In genomic region chr7:32891800-32892520, GRCh38 we compare ENCODE assay signal across 8 cellular contexts. TPM values are rescaled to one million over a fixed set of nuclear protein-coding genes. Genes with fewer than 3 reads are reported as not detected.
A peak's percentile ranks its signal among the peaks of the same experiment; 100 is the strongest.
DNase-seq lines count a peak whose midpoint lies in the region; ATAC-seq and TF ChIP-seq lines count a peak whose summit lies in the region.

No MANE protein-coding gene starts in this region.

- H3K27me3 ChIP-seq in right lobe of liver, result no peaks in the 10 kb centered on the region

- peak; percentile 62 for ATAC-seq in GM19395 (IDR thresholded peaks at IDR 0.05; ENCODE audit: unreplicated experiment)
- ATAC-seq in HG03558 (IDR thresholded peaks at IDR 0.05; ENCODE audit: extremely low read depth, unreplicated experiment), result peak; percentile 27
- peak; percentile 82 to 88 (median 86) for ATAC-seq in right lobe of liver

- peaks cover 41% of the 10 kb centered on the region for H3K4me1 Mint-ChIP-seq in CD14-positive monocyte

- peaks cover 0 to 33% (median 3%) of the 10 kb centered on the region in 4 donors for H3K4me1 ChIP-seq in right lobe of liver

- no peaks in the 10 kb centered on the region for H3K36me3 ChIP-seq in right lobe of liver

- intact Hi-C loops in CD14-positive monocyte (cut with micrococcal nuclease), result loop anchor here (5.0 to 10.0 kb wide), 4 partner anchors 170 to 400 kb away; partner anchors contain the start of genes LSM5 (in 2 of the 2), NT5C3A (in 2 of the 2), AVL9 (in 1 of the 2) and BBS9 (in 1 of the 2)
- intact Hi-C loops in right lobe of liver (cut with DNase I), result no loop called here

- DNase-seq in CD14-positive monocyte (ENCODE audit: low spot score) (peak; percentile 97), NCI-H748 (lab: John Stamatoyannopoulos, UW; ENCODE audit: unreplicated experiment) (peak; percentile 98), dermis blood vessel endothelial cell (peak; percentile 96), right lobe of liver (peak; percentile 98)
- peak; percentile 93 to 95 for DNase-seq in activated CD4-positive, alpha-beta T cell treated with anti-CD3 and anti-CD28 coated beads, Interleukin-2, amount 50 U/mL, for 4 hours
- DNase-seq in stimulated activated CD4-positive, alpha-beta T cell treated with anti-CD3 and anti-CD28 coated beads, Interleukin-4, amount 100 ng/mL, for 4 hours, result peak; percentile 95 to 97

- under 1% methylated on average over 37 of the region's 85 CpGs for WGBS in right lobe of liver (ENCODE audit: insufficient coverage, low coverage, low lambda C conversion rate, missing lambda C conversion rate)

- peaks cover 7 to 10% of the 10 kb centered on the region in 2 donors for H3K36me3 Mint-ChIP-seq in CD14-positive monocyte

- no peak for TF ChIP-seq CTCF in CD14-positive monocyte (IDR thresholded peaks at IDR 0.05)
- TF ChIP-seq CTCF in right lobe of liver (IDR thresholded peaks at IDR 0.05), result no peak

- peak overlapping the region; percentile 92 to 96 (median 95) for H3K27ac ChIP-seq in right lobe of liver

- peak overlapping the region; percentile 60 to 76 (median 76) for H3K4me3 ChIP-seq in right lobe of liver

- H3K27me3 Mint-ChIP-seq in CD14-positive monocyte (ENCODE audit: low read depth in 3 of 3), result peaks cover 0 to 5% (median 0%) of the 10 kb centered on the region in 3 donors

- peak; percentile 74 for TF ChIP-seq POLR2A in right lobe of liver (IDR thresholded peaks at IDR 0.05)

- no peaks in the 10 kb centered on the region for H3K9me3 ChIP-seq in right lobe of liver

- H3K9me3 Mint-ChIP-seq in CD14-positive monocyte, result peaks cover 0 to 2% (median 0%) of the 10 kb centered on the region in 7 donors

- peak overlapping the region; percentile 97 to 99 (median 98) for H3K27ac Mint-ChIP-seq in CD14-positive monocyte

- H3K4me3 Mint-ChIP-seq in CD14-positive monocyte, result peak overlapping the region; percentile 84 to 94

RNA-seq across cellular contexts. Expression of gene KBTBD2, which starts 0.4 kb away (rescaled TPM):
- 10 to 100 TPM; 23.7 to 33.9 TPM for polyA plus RNA-seq in CD14-positive monocyte
- 71.3 and 103 TPM in 2 replicates for total RNA-seq in dermis blood vessel endothelial cell
- total RNA-seq in right lobe of liver, result 10 to 100 TPM in 4 of 6 experiments, 1 to 10 TPM in 2; 7.0 to 14.5 (median 10.5) TPM

Comparison
In these comparisons a context has a peak if more than half of its experiments do, and no peak if none do; other contexts are left out.
1. Peak in every context shown above with its lines: DNase-seq, ATAC-seq, H3K4me3 ChIP-seq and H3K27ac ChIP-seq.
2. ATAC-seq: peak in every context shown above with its lines; median percentile 86 in right lobe of liver; 62 in GM19395; 27 in HG03558.
3. intact Hi-C loops: an anchor here in CD14-positive monocyte (5.0 to 10.0 kb wide); none called in right lobe of liver.